Comparison of ENCODE assay signal across 9 cellular contexts in genomic region chr1:27560271-27561125, GRCh38. TPM values are rescaled to one million over a fixed set of nuclear protein-coding genes. Genes with fewer than 3 reads are reported as not detected.
A peak's percentile ranks its signal among the peaks of the same experiment; 100 is the strongest.
DNase-seq lines count a peak whose midpoint lies in the region; ATAC-seq, FAIRE-seq and TF ChIP-seq lines count a peak whose summit lies in the region.
"Had no signal": no experiment of that assay in that cellular context is flagged by ENCODE, and none has a peak within 500 bp of the region (broad histone marks: within the 10 kb centered on the region; RNA-seq: fewer than 3 reads in every experiment).

No MANE protein-coding gene starts in this region.

- no peak overlapping the region for H3K4me3 ChIP-seq in IMR-90 (ENCODE audit: insufficient read depth, low read depth, low read length)
- no peak overlapping the region for H3K4me3 ChIP-seq in K562
- no peak overlapping the region for H3K4me3 ChIP-seq in left lung

- peaks cover 20 to 91% of the 10 kb centered on the region in 2 experiments for H3K79me1 ChIP-seq in IMR-90 (ENCODE audit: low read depth in 1 of 2, low read length in 2 of 2)

- H2AK9ac ChIP-seq in IMR-90 (replicated peaks; ENCODE audit: low read depth, low read length, poor library complexity): peak overlapping the region; percentile 82

- H3K36me3 ChIP-seq in IMR-90 (ENCODE audit: control insufficient read depth, insufficient read depth, low read length): peaks cover 6% of the 10 kb centered on the region
- H3K36me3 ChIP-seq in K562 (ENCODE audit: control insufficient read depth, insufficient read depth, low read length): peaks cover 31% of the 10 kb centered on the region
- H3K36me3 ChIP-seq in left lung: peaks cover 0 to 5% of the 10 kb centered on the region in 2 donors

- H3K23ac ChIP-seq in IMR-90 (ENCODE audit: low read depth, low read length): peak overlapping the region; percentile 68; the same call in 1 of the 2 replicates

- H4K20me1 ChIP-seq in IMR-90 (ENCODE audit: insufficient read depth, low read length): peaks cover 34% of the 10 kb centered on the region
- peaks cover 15% of the 10 kb centered on the region; the same call in 1 of the 2 replicates for H4K20me1 ChIP-seq in K562 (replicated peaks; ENCODE audit: control insufficient read depth, insufficient read depth, low read length)

- H3K9me1 ChIP-seq in IMR-90 (ENCODE audit: insufficient read depth, low read length) (peaks cover 30% of the 10 kb centered on the region), K562 (ENCODE audit: control insufficient read depth, insufficient read depth, low read length) (peaks cover 4% of the 10 kb centered on the region)

- no peak for TF ChIP-seq RAD21 in IMR-90 (IDR thresholded peaks at IDR 0.05; ENCODE audit: low read length)
- no peak for TF ChIP-seq RAD21 in K562 (CRISPR knock-in tag; conservative IDR thresholded peaks at IDR 0.05 in 1 of 2, IDR thresholded peaks at IDR 0.05 in 1 of 2)

- H3K27ac Mint-ChIP-seq in stimulated activated naive B cell treated with anti-CD40 and anti-IgM and Interleukin-4, amounts not matched to agents 10 μg/mL and 1 μg/mL and 100 μg/mL, for 72 hours: peak overlapping the region; percentile 56
- H3K27ac Mint-ChIP-seq: activated T-cell treated with anti-CD3 and anti-CD28 coated beads, Interleukin-2, amount 50 U/mL, for 72 hours had no signal

- H3K4me3 Mint-ChIP-seq in stimulated activated naive B cell treated with anti-CD40 and anti-IgM and Interleukin-4, amounts not matched to agents 10 μg/mL and 1 μg/mL and 100 μg/mL, for 72 hours: no peak overlapping the region
- H3K4me3 Mint-ChIP-seq: activated T-cell treated with anti-CD3 and anti-CD28 coated beads, Interleukin-2, amount 50 U/mL, for 72 hours; T-helper 2 cell treated with Interferon-gamma antibody and Interleukin-4, amounts not matched to agents 5 μg/mL and 100 μg/mL, for 36 hours had no signal

- intact Hi-C loops in IMR-90 (cut with micrococcal nuclease) (no loop called here), K562 (cut with micrococcal nuclease) (no loop called here), left lung (cut with DNase I) (no loop called here)

- H3K14ac ChIP-seq in IMR-90 (replicated peaks; ENCODE audit: low read depth, low read length): peak overlapping the region; percentile 40; the same call in 1 of the 2 replicates

- H4K5ac ChIP-seq in IMR-90 (ENCODE audit: low read depth, low read length): no peak overlapping the region

- no TSS peak for BruUV-seq in IMR-90 (replicated peaks; lab: Mats Ljungman, UMichigan)
- BruUV-seq in K562 (replicated peaks; lab: Mats Ljungman, UMichigan): no TSS peak

- H2AFZ ChIP-seq in IMR-90 (replicated peaks; ENCODE audit: low read length, poor library complexity) (peak overlapping the region; percentile 59), K562 (ENCODE audit: low read depth, low read length) (no peak overlapping the region)

- H3K4me1 ChIP-seq in IMR-90 (ENCODE audit: control insufficient read depth, insufficient read depth, low read length) (peaks cover 46% of the 10 kb centered on the region), K562 (replicated peaks in 1 of 2; ENCODE audit: control insufficient read depth in 2 of 2, insufficient read depth in 2 of 2, low read length in 2 of 2) (peaks cover 78 to 89% of the 10 kb centered on the region in 2 experiments), left lung (peaks cover 64 to 75% of the 10 kb centered on the region in 2 donors)

- H3K4me2 ChIP-seq in IMR-90 (ENCODE audit: low read depth, low read length) (no peak overlapping the region), K562 (ENCODE audit: insufficient read depth, low read length) (no peak overlapping the region)

- 0 out of 2 replicates have a peak overlapping the region, but pooled peaks have one; percentile 18 for H3K9ac ChIP-seq in IMR-90 (ENCODE audit: low read depth, low read length)
- peak overlapping the region in 1 of 2 experiments; percentile 88; a peak in 2 of 4 replicates for H3K9ac ChIP-seq in K562 (ENCODE audit: insufficient read depth in 1 of 2, low read depth in 2 of 2, low read length in 2 of 2)

- no peak overlapping the region for H3K56ac ChIP-seq in IMR-90 (ENCODE audit: extremely low read depth, insufficient read depth, low read length)

- H4K91ac ChIP-seq in IMR-90 (ENCODE audit: insufficient read depth, low read depth, low read length): no peak overlapping the region; the same call in 1 of the 2 replicates

- dilution Hi-C loops in IMR-90 (cut with HindIII; ENCODE audit: low sequenced_read_pairs, unreplicated experiment): no loop called here

- CTCF ChIA-PET in IMR-90 (lab: Yijun Ruan, JAX): no interaction called here
- CTCF ChIA-PET in K562 (lab: Yijun Ruan, JAX; ENCODE audit: low intra/inter-chr PET ratio): no interaction called here

- H3K4me1 Mint-ChIP-seq in stimulated activated naive B cell treated with anti-CD40 and anti-IgM and Interleukin-4, amounts not matched to agents 10 μg/mL and 1 μg/mL and 100 μg/mL, for 72 hours: peaks cover 47 to 63% of the 10 kb centered on the region in 2 donors

- H3K9me3 Mint-ChIP-seq in stimulated activated naive B cell treated with anti-CD40 and anti-IgM and Interleukin-4, amounts not matched to agents 10 μg/mL and 1 μg/mL and 100 μg/mL, for 72 hours: no peaks in the 10 kb centered on the region
- H3K9me3 Mint-ChIP-seq: activated T-cell treated with anti-CD3 and anti-CD28 coated beads, Interleukin-2, amount 50 U/mL, for 72 hours; T-helper 2 cell treated with Interferon-gamma antibody and Interleukin-4, amounts not matched to agents 5 μg/mL and 100 μg/mL, for 36 hours had no signal

- TF ChIP-seq POLR2A in IMR-90 (IDR thresholded peaks at IDR 0.05; ENCODE audit: low read depth, low read length): no peak
- no peak for TF ChIP-seq POLR2A in K562 (conservative IDR thresholded peaks at IDR 0.05)

- no peak overlapping the region for H3K27ac ChIP-seq in IMR-90 (ENCODE audit: insufficient read depth, low read length)
- peak overlapping the region; percentile 41; the same call in 2 of the 3 replicates for H3K27ac ChIP-seq in K562 (ENCODE audit: extremely low read depth, low read depth, low read length)
- H3K27ac ChIP-seq in left lung: peak overlapping the region; percentile 28 to 55

- no peaks in the 10 kb centered on the region for H3K27me3 ChIP-seq in IMR-90 (ENCODE audit: control insufficient read depth, insufficient read depth, low read length)
- no peaks in the 10 kb centered on the region for H3K27me3 ChIP-seq in K562 (ENCODE audit: control insufficient read depth in 2 of 2, insufficient read depth in 2 of 2, low read length in 2 of 2)
- no peaks in the 10 kb centered on the region for H3K27me3 ChIP-seq in left lung

- no peak for ATAC-seq in IMR-90 (ENCODE audit: low read depth)
- no peak for ATAC-seq in K562
- ATAC-seq in left lung: no peak
- no peak for ATAC-seq in stimulated activated naive B cell treated with anti-CD40 and anti-IgM and Interleukin-4, amounts not matched to agents 10 μg/mL and 1 μg/mL and 100 μg/mL, for 72 hours (replicated peaks)
- ATAC-seq in GM19397 (IDR thresholded peaks at IDR 0.05; ENCODE audit: unreplicated experiment): no peak
- ATAC-seq: activated T-cell treated with anti-CD3 and anti-CD28 coated beads, Interleukin-2, amount 50 U/mL, for 72 hours had no signal

- no peak for FAIRE-seq in K562 (lab: Jason Lieb, UNC)

- no peak overlapping the region for H2BK20ac ChIP-seq in IMR-90 (ENCODE audit: low read depth, low read length)

- TF ChIP-seq EP300 in K562 (IDR thresholded peaks at IDR 0.05; ENCODE audit: low read length): no peak

- POLR2A ChIA-PET in IMR-90 (lab: Charles Lee; ENCODE audit: unreplicated experiment): no interaction called here
- POLR2A ChIA-PET in K562 (lab: Yijun Ruan, JAX): interaction anchor here (0.5 to 1.3 kb wide), 6 partner anchors 7 to 420 kb away, joined by 3 to 4 read pairs (median 3); no protein-coding TSS in a partner anchor

- peak overlapping the region; percentile 76 for H3K4ac ChIP-seq in IMR-90 (ENCODE audit: low read depth, low read length)

- peak overlapping the region in 1 of 2 experiments; percentile 19; a peak in 1 of 4 replicates for H4K8ac ChIP-seq in IMR-90 (ENCODE audit: low read depth in 2 of 2, low read length in 2 of 2)

- no peak overlapping the region for H2BK120ac ChIP-seq in IMR-90 (ENCODE audit: low read depth, low read length)

- peak overlapping the region; percentile 80 for H2AK5ac ChIP-seq in IMR-90 (ENCODE audit: low read depth, low read length)

- TF ChIP-seq CTCF in IMR-90 (conservative IDR thresholded peaks at IDR 0.05; ENCODE audit: low read depth, low read length) (no peak), K562 (IDR thresholded peaks at IDR 0.05 in 2 of 3, conservative IDR thresholded peaks at IDR 0.05 in 1 of 3; ENCODE audit: insufficient read depth in 2 of 3, low read depth in 1 of 3, low read length in 3 of 3) (no peak), left lung (IDR thresholded peaks at IDR 0.05) (no peak)

- DNase-seq in IMR-90 (no peak), K562 (ENCODE audit: extremely low read depth in 1 of 4, low spot score in 3 of 4) (no peak), left lung (no peak), activated gamma-delta T cell (lab: John Stamatoyannopoulos, UW) (no peak), DMS153 treated with DMSO at 0.1 percent for 48 hours (lab: John Stamatoyannopoulos, UW; ENCODE audit: unreplicated experiment) (no peak)
- DNase-seq in stimulated activated naive B cell treated with anti-CD40 and anti-IgM and Interleukin-4, amounts not matched to agents 10 μg/mL and 1 μg/mL and 100 μg/mL, for 72 hours: no peak
- DNase-seq: activated T-cell treated with anti-CD3 and anti-CD28 coated beads, Interleukin-2, amount 50 U/mL, for 72 hours had no signal

- no peak overlapping the region for H3K18ac ChIP-seq in IMR-90 (ENCODE audit: low read depth, low read length)

- H3K9me3 ChIP-seq in IMR-90 (ENCODE audit: control insufficient read depth, insufficient read depth, low read length) (no peaks in the 10 kb centered on the region), K562 (replicated peaks; ENCODE audit: control insufficient read depth, insufficient read depth, low read depth, low read length) (no peaks in the 10 kb centered on the region), left lung (no peaks in the 10 kb centered on the region)

- in situ Hi-C loops in IMR-90 (cut with MboI; ENCODE audit: low sequenced_read_pairs): no loop called here
- in situ Hi-C loops in K562 (cut with MboI): no loop called here

- no peaks in the 10 kb centered on the region for H3K27me3 Mint-ChIP-seq in stimulated activated naive B cell treated with anti-CD40 and anti-IgM and Interleukin-4, amounts not matched to agents 10 μg/mL and 1 μg/mL and 100 μg/mL, for 72 hours

- H2BK5ac ChIP-seq in IMR-90 (ENCODE audit: low read depth, low read length, poor library complexity, severe bottlenecking): no peak overlapping the region

- H3K36me3 Mint-ChIP-seq in stimulated activated naive B cell treated with anti-CD40 and anti-IgM and Interleukin-4, amounts not matched to agents 10 μg/mL and 1 μg/mL and 100 μg/mL, for 72 hours: no peaks in the 10 kb centered on the region

- peaks cover 63% of the 10 kb centered on the region for H3K79me2 ChIP-seq in K562 (ENCODE audit: control insufficient read depth, insufficient read depth, low read length)

- H2BK15ac ChIP-seq in IMR-90 (ENCODE audit: low read depth, low read length): no peak overlapping the region; the same call in 2 of the 3 replicates

- WGBS in IMR-90 (ENCODE audit: extremely low coverage in 2 of 2, insufficient read length in 1 of 2), 2 experiments: 100% methylated on average over 2 of the region's 13 CpGs; no CpG with 5 or more reads in 1 of the 2 experiments
- 82% methylated on average over 13 of the region's 13 CpGs for whole genome bisulfite sequencing in K562 (ENCODE audit: insufficient coverage, low coverage, missing lambda C conversion rate)

RNA-seq across cellular contexts. Expression of gene AHDC1, which starts 43.4 kb away (rescaled TPM):
- total RNA-seq in IMR-90 (2012; rRNA removed) (1.7 and 2.0 TPM in 2 replicates), K562 (2014; rRNA removed) (7.9 and 12.5 TPM in 2 replicates), K562 (2014; rRNA removed; fragmentation: Illumina TruSeq; extraction: Trizol) (3.6 and 4.6 TPM in 2 replicates), K562 (2015; rRNA removed; fragmentation: Illumina TruSeq; extraction: Trizol) (4.7 and 4.8 TPM in 2 replicates), K562 (2021) (36.4 and 37.8 TPM in 2 replicates), left lung (10 to 100 TPM; 35.5 to 38.0 TPM)
- polyA plus RNA-seq in IMR-90 (2012; rRNA removed) (11.6 and 16.1 TPM in 2 replicates), K562 (2011; rRNA removed) (3.1 and 4.2 TPM in 2 replicates), K562 (2014; fragmentation: Illumina TruSeq; extraction: Trizol) (5.4 and 9.5 TPM in 2 replicates), K562 (2014; fragmentation: Nextera tagmentation; extraction: Ambion mirVana) (under 1 TPM; 0.21 to 0.59 TPM), K562 (2014; rRNA removed) (8.5 and 9.0 TPM in 2 replicates)
- 4.9 and 11.5 TPM in 2 replicates for polyA plus RNA-seq in IMR-90 (2012; cell fraction: cytosol; rRNA removed)
- 25.9 and 46.8 TPM in 2 replicates for polyA plus RNA-seq in IMR-90 (2012; cell fraction: nucleus; rRNA removed; ENCODE audit: low replicate concordance)
- total RNA-seq in K562 (2011; cell fraction: chromatin; rRNA removed; ENCODE audit: low replicate concordance): 62.5 and 101 TPM in 2 replicates
- total RNA-seq in K562 (2011; cell fraction: nucleolus; rRNA removed): 36.7 and 38.9 TPM in 2 replicates
- 49.2 and 72.8 TPM in 2 replicates for total RNA-seq in K562 (2011; cell fraction: nucleoplasm; rRNA removed)
- 2.3 and 3.9 TPM in 2 replicates for polyA plus RNA-seq in K562 (2011; cell fraction: cytosol; rRNA removed)
- 13.3 and 21.8 TPM in 2 replicates for polyA plus RNA-seq in K562 (2011; cell fraction: nucleus; rRNA removed)
- polyA plus RNA-seq in K562 (2012): 13.7 and 18.2 TPM in 2 replicates
- polyA minus RNA-seq in K562 (2011; rRNA and poly(A)+ RNA removed): 3.7 and 9.1 TPM in 2 replicates
- 12.2 and 15.2 TPM in 2 replicates for polyA minus RNA-seq in K562 (2011; cell fraction: cytosol; rRNA and poly(A)+ RNA removed)
- polyA minus RNA-seq in K562 (2011; cell fraction: nucleus; rRNA and poly(A)+ RNA removed): 10.6 and 11.6 TPM in 2 replicates
